In the genomic region with DNA sequence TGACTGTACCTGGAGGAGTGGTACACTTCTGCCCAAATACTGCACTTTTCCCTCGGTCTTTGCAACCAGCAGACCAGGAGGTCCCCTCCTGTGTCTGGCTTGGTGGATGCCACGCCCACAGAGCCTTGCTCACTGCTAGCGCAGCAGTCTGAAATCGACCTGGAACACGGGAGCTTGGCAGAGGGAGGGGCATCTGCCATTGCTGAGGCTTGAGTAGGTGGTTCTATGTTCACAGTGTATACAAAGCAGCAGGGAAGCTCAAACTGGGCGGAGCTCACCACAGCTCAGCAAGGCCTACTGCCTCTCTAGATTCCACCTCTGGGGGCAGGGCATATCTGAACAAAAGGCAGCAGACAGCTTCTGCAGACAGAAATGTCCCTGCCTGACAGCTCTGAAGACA, we compare ENCODE assay signal across 7 cellular contexts. TPM values are rescaled to one million over a fixed set of nuclear protein-coding genes. Genes with fewer than 3 reads are reported as not detected.
"Had no signal": no experiment of that assay in that cellular context is flagged by ENCODE, and none has a peak within 500 bp of the region (broad histone marks: within the 10 kb centered on the region; RNA-seq: fewer than 3 reads in every experiment).

No MANE protein-coding gene starts in this region.

RNA-seq across cellular contexts. Expression of a gene that starts 46.3 kb away (rescaled TPM):
- total RNA-seq: activated CD8-positive, alpha-beta memory T cell treated with anti-CD3 and anti-CD28 coated beads for 36 hours; activated naive CD8-positive, alpha-beta T cell treated with anti-CD3 and anti-CD28 coated beads, Interleukin-2, amount 10 ng/mL, durations not matched to agents 7 days and 5 days; activated T-helper 1 cell treated with anti-CD3 and anti-CD28 coated beads, Interleukin-12 subunit alpha, Interleukin-12 subunit beta, Interleukin-2, Interleukin-4 antibody, amounts not matched to agents 30 ng/mL and 10 ng/mL and 1 ng/mL, durations not matched to agents 14 hours and 24 hours and 36 hours; foreskin keratinocyte; occipital lobe; posterior vena cava; thoracic aorta had no signal
- polyA plus RNA-seq: foreskin keratinocyte had no signal
